In genomic region chr9:112844771-112845542, GRCh38 we compare ENCODE assay signal across 8 cellular contexts. TPM values are rescaled to one million over a fixed set of nuclear protein-coding genes. Genes with fewer than 3 reads are reported as not detected.
DNase-seq lines count a peak whose midpoint lies in the region; ATAC-seq and TF ChIP-seq lines count a peak whose summit lies in the region.

No MANE protein-coding gene starts in this region.

- H3K9ac ChIP-seq in OCI-LY1 (ENCODE audit: low read length) = no peak overlapping the region
- H3K9ac ChIP-seq in neural cell (ENCODE audit: low read length) = no peak overlapping the region

- 32% methylated on average over 15 of the region's 15 CpGs for WGBS in esophagus muscularis mucosa

- H3F3A ChIP-seq in OCI-LY1 (ENCODE audit: insufficient read depth, low read length) = no peaks in the 10 kb centered on the region
- H3F3A ChIP-seq in neural cell (ENCODE audit: insufficient read depth, low read length, poor library complexity, severe bottlenecking) = no peaks in the 10 kb centered on the region

- TF ChIP-seq EP300 in esophagus muscularis mucosa (IDR thresholded peaks at IDR 0.05) (no peak), neural cell (conservative IDR thresholded peaks at IDR 0.05; ENCODE audit: poor library complexity, severe bottlenecking) (no peak)

- H3K27me3 ChIP-seq in OCI-LY1 (ENCODE audit: insufficient read depth, low read length) (no peaks in the 10 kb centered on the region), esophagus muscularis mucosa (no peaks in the 10 kb centered on the region), neural cell (ENCODE audit: insufficient read depth, low read depth, low read length) (no peaks in the 10 kb centered on the region)

- H3K79me2 ChIP-seq in OCI-LY1 (ENCODE audit: insufficient read depth, low read length) (no peaks in the 10 kb centered on the region), neural cell (replicated peaks; ENCODE audit: insufficient read depth, low read length) (no peaks in the 10 kb centered on the region)

- intact Hi-C loops in esophagus muscularis mucosa (cut with DNase I) = no loop called here

- DNase-seq in C1 segment of cervical spinal cord (lab: John Stamatoyannopoulos, UW) = peak in 11 of 14 donors; percentile 5 to 77 (median 30)
- peak; percentile 64 for DNase-seq in activated T-cell treated with anti-CD3 and anti-CD28 coated beads for 1 hour (ENCODE audit: low read depth)
- no peak for DNase-seq in esophagus muscularis mucosa (ENCODE audit: extremely low spot score)
- peak; percentile 87 for DNase-seq in stimulated activated naive CD8-positive, alpha-beta T cell treated with anti-CD3 and anti-CD28 coated beads, Interleukin-15, Interleukin-2, amounts not matched to agents 100 U/mL and 50 U/mL, for 24 hours

- H3K27ac ChIP-seq in OCI-LY1 (ENCODE audit: low read depth, low read length, poor library complexity, severe bottlenecking) = peak overlapping the region; percentile 3
- H3K27ac ChIP-seq in esophagus muscularis mucosa (replicated peaks in 1 of 4) = no peak overlapping the region
- no peak overlapping the region for H3K27ac ChIP-seq in neural cell (ENCODE audit: low read length)

- TF ChIP-seq CTCF in OCI-LY1 (IDR thresholded peaks at IDR 0.05; ENCODE audit: low read length) (peak; percentile 98), esophagus muscularis mucosa (IDR thresholded peaks at IDR 0.05) (peak in 2 of 3 experiments; percentile 92 to 97), neural cell (IDR thresholded peaks at IDR 0.05; ENCODE audit: poor library complexity, severe bottlenecking) (peak; percentile 75)

- peak; percentile 93 for ATAC-seq in GM19395 (IDR thresholded peaks at IDR 0.05; ENCODE audit: unreplicated experiment)
- peak; percentile 47 for ATAC-seq in HG03521 (IDR thresholded peaks at IDR 0.05; ENCODE audit: unreplicated experiment)
- peak; percentile 57 for ATAC-seq in stimulated activated naive CD8-positive, alpha-beta T cell treated with anti-CD3 and anti-CD28 coated beads, Interleukin-15, Interleukin-2, amounts not matched to agents 100 U/mL and 50 U/mL, for 24 hours

- H3K36me3 ChIP-seq in OCI-LY1 (ENCODE audit: insufficient read depth, low read length) (peaks cover 3% of the 10 kb centered on the region; the same call in 1 of the 2 replicates), esophagus muscularis mucosa (peaks cover 0 to 14% (median 5%) of the 10 kb centered on the region in 4 donors), neural cell (ENCODE audit: insufficient read depth, low read length) (peaks cover under 1% of the 10 kb centered on the region)

- H3K9me3 ChIP-seq in OCI-LY1 (ENCODE audit: low read length) = no peaks in the 10 kb centered on the region
- no peaks in the 10 kb centered on the region for H3K9me3 ChIP-seq in esophagus muscularis mucosa
- no peaks in the 10 kb centered on the region for H3K9me3 ChIP-seq in neural cell (ENCODE audit: low read length)

- H3K4me2 ChIP-seq in OCI-LY1 (ENCODE audit: low read length) (peak overlapping the region; percentile 22), neural cell (ENCODE audit: low read length) (no peak overlapping the region)

- no peak overlapping the region for H3K4me3 ChIP-seq in OCI-LY1 (ENCODE audit: low read depth, low read length, poor library complexity, severe bottlenecking)
- H3K4me3 ChIP-seq in esophagus muscularis mucosa = no peak overlapping the region
- H3K4me3 ChIP-seq in neural cell (ENCODE audit: low read length) = no peak overlapping the region

- no peak overlapping the region for H2AFZ ChIP-seq in OCI-LY1 (ENCODE audit: low read length)
- no peak overlapping the region for H2AFZ ChIP-seq in neural cell (ENCODE audit: low read depth, low read length)

- H3K4me1 ChIP-seq in OCI-LY1 (ENCODE audit: insufficient read depth, low read length, severe bottlenecking) = peaks cover 13% of the 10 kb centered on the region
- peaks cover 0 to 7% (median 2%) of the 10 kb centered on the region in 4 donors for H3K4me1 ChIP-seq in esophagus muscularis mucosa

- H4K20me1 ChIP-seq in OCI-LY1 (ENCODE audit: insufficient read depth, low read length) (no peaks in the 10 kb centered on the region), neural cell (ENCODE audit: insufficient read depth) (no peaks in the 10 kb centered on the region)

- peak; percentile 54 for TF ChIP-seq RAD21 in neural cell (conservative IDR thresholded peaks at IDR 0.05)

- H3K9me2 ChIP-seq in OCI-LY1 (ENCODE audit: low read depth, low read length) (no peaks in the 10 kb centered on the region), neural cell (ENCODE audit: insufficient read depth, low read length) (no peaks in the 10 kb centered on the region)

- TF ChIP-seq POLR2A in esophagus muscularis mucosa (IDR thresholded peaks at IDR 0.05; ENCODE audit: low read depth) = no peak

TF ChIP-seq in neural cell, 6 proteins besides CTCF, POLR2A, EP300 and RAD21:
- TF ChIP-seq EZH2 (IDR thresholded peaks at IDR 0.05; ENCODE audit: borderline replicate concordance, insufficient read depth, low read length, poor library complexity, severe bottlenecking) = no peak
- TF ChIP-seq REST (IDR thresholded peaks at IDR 0.05; ENCODE audit: borderline replicate concordance) = no peak
- TF ChIP-seq MXI1 (conservative IDR thresholded peaks at IDR 0.05; ENCODE audit: poor library complexity, severe bottlenecking) = no peak
- TF ChIP-seq TAF1 (IDR thresholded peaks at IDR 0.05; ENCODE audit: low read depth) = no peak
- peak; percentile 61 for TF ChIP-seq SMC3 (conservative IDR thresholded peaks at IDR 0.05; ENCODE audit: poor library complexity)

RNA-seq across cellular contexts. Expression of gene SLC46A2, which starts 45.7 kb away (rescaled TPM):
- total RNA-seq in esophagus muscularis mucosa = under 1 TPM in 3 of 4 donors, not detected in 1; 0.17 to 0.42 (median 0.26) TPM
- polyA plus RNA-seq in neural cell = not detected in 2 replicates
- polyA minus RNA-seq in neural cell = not detected in 2 replicates
